10 cellular contexts compared by ENCODE assay signal in genomic region chr2:118738524-118739308, GRCh38.
A peak's percentile ranks its signal among the peaks of the same experiment; 100 is the strongest.
DNase-seq lines count a peak whose midpoint lies in the region; ATAC-seq and TF ChIP-seq lines count a peak whose summit lies in the region.
"Had no signal": no experiment of that assay in that cellular context is flagged by ENCODE, and none has a peak within 500 bp of the region (broad histone marks: within the 10 kb centered on the region; RNA-seq: fewer than 3 reads in every experiment).

No MANE protein-coding gene starts in this region.

- DNase-seq in HFFc6 (peak; percentile 93), amniotic stem cell (lab: John Stamatoyannopoulos, UW) (peak; percentile 96), iPS-NIHi7 (ENCODE audit: extremely low spot score) (peak; percentile 36), stromal cell of bone marrow (ENCODE audit: low read depth) (peak; percentile 98), immature natural killer cell (no peak)
- DNase-seq in activated naive CD4-positive, alpha-beta T cell (lab: John Stamatoyannopoulos, UW), result no peak
- DNase-seq: activated CD4-positive, alpha-beta T cell treated with anti-CD3 and anti-CD28 coated beads, Interleukin-2, amount 50 U/mL, for 4 hours; substantia nigra had no signal

- H3K9me3 Mint-ChIP-seq in HFFc6, result peaks cover 5% of the 10 kb centered on the region
- peaks cover 0 to 4% (median under 1%) of the 10 kb centered on the region in 6 donors for H3K9me3 Mint-ChIP-seq in immature natural killer cell

- ATAC-seq in HG03442 (IDR thresholded peaks at IDR 0.05; ENCODE audit: unreplicated experiment), result no peak

- no peaks in the 10 kb centered on the region; the same call in none of the 2 replicates for H3K27me3 Mint-ChIP-seq in HFFc6 (ENCODE audit: insufficient read depth)
- H3K27me3 Mint-ChIP-seq in immature natural killer cell (ENCODE audit: low read depth in 3 of 3), result peaks cover 0 to 4% (median 4%) of the 10 kb centered on the region in 3 donors

- peak overlapping the region; percentile 96 for H3K27ac Mint-ChIP-seq in HFFc6
- H3K27ac Mint-ChIP-seq in immature natural killer cell, result no peak overlapping the region
- H3K27ac Mint-ChIP-seq: progenitor cell of endocrine pancreas had no signal

- H3K4me1 Mint-ChIP-seq in HFFc6 (ENCODE audit: low read depth), result peaks cover 22% of the 10 kb centered on the region
- no peaks in the 10 kb centered on the region for H3K4me1 Mint-ChIP-seq in immature natural killer cell

- H3K4me3 Mint-ChIP-seq in HFFc6, result peak overlapping the region; percentile 20
- no peak overlapping the region for H3K4me3 Mint-ChIP-seq in immature natural killer cell

- no peak for TF ChIP-seq CTCF in HFFc6 (IDR thresholded peaks at IDR 0.05)

- H3K36me3 Mint-ChIP-seq in HFFc6 (ENCODE audit: low read depth) (peaks cover 2% of the 10 kb centered on the region; the same call in 1 of the 2 replicates), immature natural killer cell (no peaks in the 10 kb centered on the region)

Comparison
In these comparisons a context has a peak if more than half of its experiments do, and no peak if none do; other contexts are left out.
1. DNase-seq: peak in HFFc6 (single experiment), amniotic stem cell (single experiment), iPS-NIHi7 (single experiment) and stromal cell of bone marrow (single experiment); none in immature natural killer cell (0 of 3) and activated naive CD4-positive, alpha-beta T cell (0 of 4).